Comparison of ENCODE assay signal across 13 cellular contexts in genomic region chr18:59546164-59546563, GRCh38.
DNase-seq lines count a peak whose midpoint lies in the region; ATAC-seq and TF ChIP-seq lines count a peak whose summit lies in the region.
"Had no signal": no experiment of that assay in that cellular context is flagged by ENCODE, and none has a peak within 500 bp of the region (broad histone marks: within the 10 kb centered on the region; RNA-seq: fewer than 3 reads in every experiment).

No MANE protein-coding gene starts in this region.

- H3K36me3 ChIP-seq in osteoblast (ENCODE audit: insufficient read depth, low read length) (no peaks in the 10 kb centered on the region), upper lobe of left lung (no peaks in the 10 kb centered on the region)
- H3K36me3 ChIP-seq: tibial nerve had no signal

- no peak overlapping the region for H3K4me2 ChIP-seq in osteoblast (ENCODE audit: insufficient read depth, low read length)

- peaks cover 83% of the 10 kb centered on the region for H3K79me2 ChIP-seq in osteoblast (ENCODE audit: insufficient read depth, low read length)

- 59 to 69% methylated on average over 3 of the region's 3 CpGs for WGBS in upper lobe of left lung, 2 donors

- ATAC-seq in HG02840 (IDR thresholded peaks at IDR 0.05; ENCODE audit: low FRiP score, unreplicated experiment) (no peak), upper lobe of left lung (ENCODE audit: low FRiP score in 2 of 2) (no peak)
- ATAC-seq: left colon had no signal

- no peaks in the 10 kb centered on the region for H3K9me3 ChIP-seq in osteoblast (ENCODE audit: low read depth, low read length)
- H3K9me3 ChIP-seq in upper lobe of left lung, result no peaks in the 10 kb centered on the region
- H3K9me3 ChIP-seq: tibial nerve had no signal

- no peak for TF ChIP-seq EP300 in upper lobe of left lung (IDR thresholded peaks at IDR 0.05)

- H2AFZ ChIP-seq in osteoblast (ENCODE audit: low read length), result no peak overlapping the region

- no peak for TF ChIP-seq CTCF in GM12865 (IDR thresholded peaks at IDR 0.05; ENCODE audit: insufficient read depth, low read depth, low read length, missing control alignments)
- no peak for TF ChIP-seq CTCF in cardiac fibroblast (IDR thresholded peaks at IDR 0.05; ENCODE audit: low read depth, low read length)
- no peak for TF ChIP-seq CTCF in osteoblast (IDR thresholded peaks at IDR 0.05; ENCODE audit: extremely low read depth, low read depth, low read length)
- TF ChIP-seq CTCF in upper lobe of left lung (IDR thresholded peaks at IDR 0.05), result no peak

- no peak overlapping the region for H3K27ac ChIP-seq in osteoblast (ENCODE audit: low read depth, low read length)
- H3K27ac ChIP-seq in upper lobe of left lung, result no peak overlapping the region
- H3K27ac ChIP-seq: SK-N-MC, tibial nerve had no signal

- H3K4me1 ChIP-seq in osteoblast (ENCODE audit: insufficient read depth, low read length) (peaks cover 31% of the 10 kb centered on the region), upper lobe of left lung (peaks cover 0 to 9% (median 2%) of the 10 kb centered on the region in 4 donors)
- H3K4me1 ChIP-seq: tibial nerve had no signal

- DNase-seq in GM12865 (ENCODE audit: low read depth), result peak; percentile 21
- DNase-seq in LHCN-M2 (ENCODE audit: low read depth), result peak; percentile 42
- peak; percentile 59 to 78 for DNase-seq in cardiac fibroblast (ENCODE audit: low read depth in 2 of 2)
- DNase-seq in osteoblast (ENCODE audit: insufficient read length, low spot score, missing footprints), result peak; percentile 31
- no peak for DNase-seq in stimulated activated CD4-positive, alpha-beta T cell treated with anti-CD3 and anti-CD28 coated beads, Interleukin-1b, Interleukin-23, amount 100 ng/mL, for 48 hours
- no peak for DNase-seq in upper lobe of left lung
- DNase-seq: hippocampal formation, left colon, NCI-H1048, NCI-H2171 had no signal

- H3K27me3 ChIP-seq in osteoblast (ENCODE audit: insufficient read depth, low read length) (no peaks in the 10 kb centered on the region), upper lobe of left lung (no peaks in the 10 kb centered on the region)
- H3K27me3 ChIP-seq: tibial nerve had no signal

- peaks cover 37% of the 10 kb centered on the region for H4K20me1 ChIP-seq in osteoblast (ENCODE audit: insufficient read depth, low read length)

- no peak for TF ChIP-seq POLR2A in upper lobe of left lung (IDR thresholded peaks at IDR 0.05)

- H3K4me3 ChIP-seq in GM12865 (ENCODE audit: low read depth, low read length) (no peak overlapping the region), cardiac fibroblast (replicated peaks in 1 of 2; ENCODE audit: low read depth in 2 of 2, low read length in 2 of 2) (no peak overlapping the region), osteoblast (ENCODE audit: insufficient read depth, low read length) (no peak overlapping the region), upper lobe of left lung (no peak overlapping the region)
- H3K4me3 ChIP-seq: SK-N-MC, tibial nerve had no signal

Comparison
In these comparisons a context has a peak if more than half of its experiments do, and no peak if none do; other contexts are left out.
1. DNase-seq: peak in GM12865 (single experiment), LHCN-M2 (single experiment), cardiac fibroblast (2 of 2) and osteoblast (single experiment); none in stimulated activated CD4-positive, alpha-beta T cell treated with anti-CD3 and anti-CD28 coated beads, Interleukin-1b, Interleukin-23, amount 100 ng/mL, for 48 hours (single experiment) and upper lobe of left lung (0 of 2).